ENCODE assay signal across 8 cellular contexts in the genomic region with DNA sequence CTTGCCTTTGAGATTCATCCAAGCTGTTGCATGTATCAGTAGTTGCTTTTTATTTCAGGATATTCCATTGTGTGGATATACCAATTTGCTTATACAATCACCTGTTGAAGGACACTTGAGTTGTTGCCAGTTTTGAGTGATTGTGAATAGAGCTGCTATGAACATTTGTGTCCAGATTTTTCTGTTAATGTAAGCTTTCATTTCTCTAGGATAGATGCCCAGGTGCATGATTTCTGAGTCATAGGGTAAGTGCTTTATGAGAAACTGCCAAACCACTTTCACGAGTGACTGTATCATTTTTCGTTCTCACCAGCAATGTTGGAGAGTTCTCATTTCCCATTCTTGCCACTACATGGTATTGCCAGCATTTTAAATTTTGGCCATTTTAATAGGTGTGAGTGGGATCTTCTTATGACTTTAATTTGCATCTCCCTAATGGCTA.
A peak's percentile ranks its signal among the peaks of the same experiment; 100 is the strongest.
DNase-seq lines count a peak whose midpoint lies in the region; ATAC-seq, FAIRE-seq and TF ChIP-seq lines count a peak whose summit lies in the region.

No MANE protein-coding gene starts in this region.

- no peak overlapping the region for H3K23ac ChIP-seq in trophoblast cell (ENCODE audit: low read length)

- H3K9me3 ChIP-seq in testis (no peaks in the 10 kb centered on the region), trophoblast cell (ENCODE audit: insufficient read depth, low read depth, low read length) (no peaks in the 10 kb centered on the region)

- 66 to 71% methylated on average over 2 of the region's 2 CpGs for WGBS in testis, 2 donors
- no CpG with 5 or more reads among the region's 2 CpGs for WGBS in trophoblast cell (ENCODE audit: extremely low coverage, insufficient coverage, insufficient read length)

- intact Hi-C loops in testis (cut with DNase I; ENCODE audit: low total_unique reads) (no loop called here), left colon (cut with DNase I, micrococcal nuclease) (no loop called here)

- H2AK5ac ChIP-seq in trophoblast cell (ENCODE audit: low read length) = no peak overlapping the region

- TF ChIP-seq POLR2A in testis (IDR thresholded peaks at IDR 0.05) = no peak

- no peak overlapping the region for H3K14ac ChIP-seq in trophoblast cell (ENCODE audit: low read length)

- H2BK120ac ChIP-seq in trophoblast cell (ENCODE audit: insufficient read depth, low read length, poor library complexity) = no peak overlapping the region

- H4K91ac ChIP-seq in trophoblast cell (ENCODE audit: low read depth, low read length) = no peak overlapping the region

- H3K4ac ChIP-seq in trophoblast cell (ENCODE audit: low read depth, low read length) = no peak overlapping the region

- no peak overlapping the region for H2BK5ac ChIP-seq in trophoblast cell (ENCODE audit: low read depth, low read length, poor library complexity)

- H3K36me3 Mint-ChIP-seq in activated naive CD8-positive, alpha-beta T cell = peaks cover 10% of the 10 kb centered on the region

- no peak overlapping the region for H3K18ac ChIP-seq in trophoblast cell (ENCODE audit: low read length)

- H3K4me1 ChIP-seq in testis (no peaks in the 10 kb centered on the region), trophoblast cell (ENCODE audit: control insufficient read depth in 1 of 2, insufficient read depth in 2 of 2, low read length in 2 of 2) (no peaks in the 10 kb centered on the region)

- H3K36me3 ChIP-seq in testis (ENCODE audit: low read depth, missing control alignments) (no peaks in the 10 kb centered on the region), trophoblast cell (ENCODE audit: control insufficient read depth in 1 of 2, insufficient read depth in 2 of 2, low read length in 2 of 2) (peaks cover 0 to 4% of the 10 kb centered on the region in 2 experiments)

- no peaks in the 10 kb centered on the region for H3K27me3 Mint-ChIP-seq in activated naive CD8-positive, alpha-beta T cell

- FAIRE-seq in frontal cortex (lab: Jason Lieb, UNC) = no peak

- no peak for TF ChIP-seq CTCF in testis (IDR thresholded peaks at IDR 0.05)

- no peaks in the 10 kb centered on the region for H3K79me1 ChIP-seq in trophoblast cell (ENCODE audit: low read length)

- ATAC-seq in GM19463 (IDR thresholded peaks at IDR 0.05; ENCODE audit: unreplicated experiment) (peak; percentile 87), HG03439 (IDR thresholded peaks at IDR 0.05; ENCODE audit: unreplicated experiment) (peak; percentile 88), left colon (no peak)

- no peaks in the 10 kb centered on the region for H3K27me3 ChIP-seq in testis
- H3K27me3 ChIP-seq in trophoblast cell (ENCODE audit: insufficient read depth, low read length) = no peaks in the 10 kb centered on the region

- H3K9me3 Mint-ChIP-seq in activated naive CD8-positive, alpha-beta T cell (ENCODE audit: low read depth) = no peaks in the 10 kb centered on the region

- DNase-seq in DMS79 (lab: John Stamatoyannopoulos, UW) = peak; percentile 84
- no peak for DNase-seq in testis
- DNase-seq in trophoblast cell = no peak
- DNase-seq in frontal cortex (ENCODE audit: low spot score in 2 of 2) = no peak
- no peak for DNase-seq in left colon

- peaks cover 22% of the 10 kb centered on the region for H3K4me1 Mint-ChIP-seq in activated naive CD8-positive, alpha-beta T cell (ENCODE audit: low read depth)

- peak overlapping the region; percentile 13 for H3K27ac Mint-ChIP-seq in activated naive CD8-positive, alpha-beta T cell

- H3K4me2 ChIP-seq in trophoblast cell (ENCODE audit: low read length) = no peak overlapping the region

- no peak overlapping the region for H4K12ac ChIP-seq in trophoblast cell (ENCODE audit: low read depth, low read length)

- H3K4me3 ChIP-seq in testis (no peak overlapping the region), trophoblast cell (ENCODE audit: low read depth, low read length) (no peak overlapping the region)

- no peak overlapping the region for H2AFZ ChIP-seq in trophoblast cell (ENCODE audit: insufficient read depth, low read length, poor library complexity)

- no peak overlapping the region for H3K4me3 Mint-ChIP-seq in activated naive CD8-positive, alpha-beta T cell

- H3K27ac ChIP-seq in testis = no peak overlapping the region
- no peak overlapping the region for H3K27ac ChIP-seq in trophoblast cell (ENCODE audit: low read depth, low read length)

- H3K9ac ChIP-seq in trophoblast cell (ENCODE audit: low read length) = no peak overlapping the region

- no peak overlapping the region for H2BK12ac ChIP-seq in trophoblast cell (ENCODE audit: low read length)

- no peak overlapping the region for H4K8ac ChIP-seq in trophoblast cell (ENCODE audit: low read depth, low read length)

- H3K79me2 ChIP-seq in trophoblast cell (ENCODE audit: control insufficient read depth, insufficient read depth, low read length, poor library complexity) = peaks cover 2% of the 10 kb centered on the region
